23 cellular contexts compared by ENCODE assay signal in the genomic region with DNA sequence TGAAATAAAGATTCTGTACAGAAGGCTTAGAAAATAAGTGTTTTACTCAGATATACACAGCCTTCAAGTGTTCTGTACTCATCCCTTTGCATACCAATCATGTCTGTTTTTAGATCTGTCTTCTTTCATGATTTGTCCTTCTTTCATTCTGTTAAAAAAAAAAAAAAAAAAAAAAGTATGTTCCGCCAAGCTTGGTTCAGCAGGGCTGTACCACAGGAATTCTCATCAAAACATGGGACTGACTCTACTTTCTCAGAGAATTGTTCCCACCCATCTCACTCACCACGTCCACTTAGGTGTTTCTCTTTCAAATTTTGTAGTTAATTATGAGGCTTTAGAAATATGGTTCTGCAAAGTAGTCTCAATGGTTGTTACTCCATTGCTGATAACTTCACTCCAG.
DNase-seq lines count a peak whose midpoint lies in the region; ATAC-seq and TF ChIP-seq lines count a peak whose summit lies in the region.
"Had no signal": no experiment of that assay in that cellular context is flagged by ENCODE, and none has a peak within 500 bp of the region (broad histone marks: within the 10 kb centered on the region; RNA-seq: fewer than 3 reads in every experiment).

No MANE protein-coding gene starts in this region.

- H3K36me3 ChIP-seq in brain microvascular endothelial cell (replicated peaks), result no peaks in the 10 kb centered on the region
- H3K36me3 ChIP-seq: BE2C, Peyer's patch had no signal

- H3K36me3 Mint-ChIP-seq in T-cell, result peaks cover 1% of the 10 kb centered on the region

- H3K27ac ChIP-seq in brain microvascular endothelial cell, result no peak overlapping the region
- peak overlapping the region; percentile 94 for H3K27ac ChIP-seq in layer of hippocampus (ENCODE audit: low read depth, low read length)
- peak overlapping the region; percentile 73 for H3K27ac ChIP-seq in temporal lobe (ENCODE audit: low read depth, low read length)
- H3K27ac ChIP-seq: KMS-11, Peyer's patch had no signal

- H3K27me3 Mint-ChIP-seq in T-cell, result no peaks in the 10 kb centered on the region

- no peak for ATAC-seq in T-cell (replicated peaks in 1 of 4)
- ATAC-seq: GM12878 had no signal

- H3K4me3 Mint-ChIP-seq in T-cell, result no peak overlapping the region
- H3K4me3 Mint-ChIP-seq: HFFc6 had no signal

- H3K9me3 Mint-ChIP-seq in T-cell, result no peaks in the 10 kb centered on the region

- in situ Hi-C loops in brain microvascular endothelial cell (cut with HindIII; ENCODE audit: low pct_ligation_motif_present, low sequenced_read_pairs), result no loop called here

- H3K27ac Mint-ChIP-seq in T-cell, result peak overlapping the region; percentile 43 to 56
- H3K27ac Mint-ChIP-seq: HFFc6 had no signal

- H3K27me3 ChIP-seq in brain microvascular endothelial cell (replicated peaks), result no peaks in the 10 kb centered on the region
- H3K27me3 ChIP-seq in layer of hippocampus (ENCODE audit: control insufficient read depth, insufficient read depth, low read length), result no peaks in the 10 kb centered on the region
- H3K27me3 ChIP-seq: BE2C, Peyer's patch had no signal

- POLR2A ChIA-PET in T-cell (lab: Charles Lee), result interaction anchor here in 1 of 2 donors (0.6 kb wide), 1 partner anchor 61 kb away, joined by 3 read pairs; no protein-coding TSS in a partner anchor

- TF ChIP-seq CTCF in brain microvascular endothelial cell (IDR thresholded peaks at IDR 0.05; ENCODE audit: low read depth, low read length, missing control alignments), result no peak

- DNase-seq in T-cell, result no peak
- DNase-seq in brain microvascular endothelial cell, result peak; percentile 37
- no peak for DNase-seq in effector CD8-positive, alpha-beta T cell (lab: John Stamatoyannopoulos, UW)
- no peak for DNase-seq in stimulated activated CD4-positive, alpha-beta T cell treated with anti-CD3 and anti-CD28 coated beads, Interleukin-4, amount 100 ng/mL, for 4 hours
- DNase-seq in stimulated activated CD4-positive, alpha-beta T cell treated with anti-CD3 and anti-CD28 coated beads, Interleukin-12 subunit alpha, Interleukin-12 subunit beta, amount 100 ng/mL, for 4 hours, result no peak
- DNase-seq: BE2C; DMS 273 treated with DMSO at 0.1 percent for 48 hours; DMS79 treated with DMSO at 0.1 percent for 48 hours; H7; HFFc6; MV-4-11; NCI-H1694; NCI-H2081; NCI-H2171; NCI-H345; NCI-H524; NCI-H774; NK-92 treated with Interleukin-12 subunit alpha and Interleukin-12 subunit beta, amount 100 ng/mL, for 24 hours; Peyer's patch had no signal

- CTCF ChIA-PET in T-cell (lab: Charles Lee), result interaction anchor here in 1 of 2 donors (0.7 to 1.0 kb wide), 2 partner anchors 272 to 700 kb away, joined by 4 read pairs; no protein-coding TSS in a partner anchor

- H3K4me3 ChIP-seq in brain microvascular endothelial cell (ENCODE audit: low read depth, low read length), result no peak overlapping the region
- H3K4me3 ChIP-seq: GM12878, Peyer's patch had no signal

- H3K4me1 Mint-ChIP-seq in T-cell, result peaks cover 6 to 21% (median 18%) of the 10 kb centered on the region in 3 donors
